14 cellular contexts compared by ENCODE assay signal in genomic region chr11:121291319-121291718, GRCh38. TPM values are rescaled to one million over a fixed set of nuclear protein-coding genes. Genes with fewer than 3 reads are reported as not detected.
DNase-seq lines count a peak whose midpoint lies in the region; ATAC-seq and TF ChIP-seq lines count a peak whose summit lies in the region.
"Had no signal": no experiment of that assay in that cellular context is flagged by ENCODE, and none has a peak within 500 bp of the region (broad histone marks: within the 10 kb centered on the region; RNA-seq: fewer than 3 reads in every experiment).

No MANE protein-coding gene starts in this region.

- no peak for ATAC-seq in activated CD8-positive, alpha-beta T cell treated with anti-CD3 and anti-CD28 coated beads for 36 hours
- ATAC-seq in activated CD8-positive, alpha-beta T cell treated with anti-CD3 and anti-CD28 coated beads, Interleukin-2, amount 10 ng/mL, durations not matched to agents 7 days and 5 days, result no peak
- ATAC-seq in T-cell (replicated peaks in 1 of 4), result no peak
- no peak for ATAC-seq in stimulated activated memory B cell treated with anti-CD40 and anti-IgM and Interleukin-4, amounts not matched to agents 10 μg/mL and 1 μg/mL and 100 μg/mL, for 72 hours
- no peak for ATAC-seq in activated CD4-positive, CD25-positive, alpha-beta regulatory T cell treated with anti-CD3 and anti-CD28 coated beads, Interleukin-2, amount 50 U/mL, for 24 hours
- no peak for ATAC-seq in HG03457 (IDR thresholded peaks at IDR 0.05; ENCODE audit: unreplicated experiment)

- peaks cover 2% of the 10 kb centered on the region for H3K36me3 Mint-ChIP-seq in activated CD8-positive, alpha-beta T cell treated with anti-CD3 and anti-CD28 coated beads for 36 hours (ENCODE audit: low read depth)
- peaks cover 14% of the 10 kb centered on the region for H3K36me3 Mint-ChIP-seq in activated CD8-positive, alpha-beta T cell treated with anti-CD3 and anti-CD28 coated beads, Interleukin-2, amount 10 ng/mL, durations not matched to agents 7 days and 5 days (ENCODE audit: low read depth)
- peaks cover 8% of the 10 kb centered on the region for H3K36me3 Mint-ChIP-seq in T-cell
- peaks cover 8% of the 10 kb centered on the region for H3K36me3 Mint-ChIP-seq in stimulated activated memory B cell treated with anti-CD40 and anti-IgM and Interleukin-4, amounts not matched to agents 10 μg/mL and 1 μg/mL and 100 μg/mL, for 72 hours

- peak overlapping the region; percentile 91 for H3K4me3 Mint-ChIP-seq in activated CD8-positive, alpha-beta T cell treated with anti-CD3 and anti-CD28 coated beads for 36 hours
- H3K4me3 Mint-ChIP-seq in activated CD8-positive, alpha-beta T cell treated with anti-CD3 and anti-CD28 coated beads, Interleukin-2, amount 10 ng/mL, durations not matched to agents 7 days and 5 days, result no peak overlapping the region
- H3K4me3 Mint-ChIP-seq in T-cell, result peak overlapping the region; percentile 93 to 95 (median 93)
- no peak overlapping the region for H3K4me3 Mint-ChIP-seq in stimulated activated memory B cell treated with anti-CD40 and anti-IgM and Interleukin-4, amounts not matched to agents 10 μg/mL and 1 μg/mL and 100 μg/mL, for 72 hours

- no peak for DNase-seq in activated CD8-positive, alpha-beta T cell treated with anti-CD3 and anti-CD28 coated beads for 36 hours
- no peak for DNase-seq in activated CD8-positive, alpha-beta T cell treated with anti-CD3 and anti-CD28 coated beads, Interleukin-2, amount 10 ng/mL, durations not matched to agents 7 days and 5 days
- DNase-seq in T-cell (no peak), medulla oblongata (ENCODE audit: extremely low spot score) (peak; percentile 14), kidney tubule cell (ENCODE audit: low spot score) (no peak)
- DNase-seq: activated CD4-positive, alpha-beta T cell treated with anti-CD3 and anti-CD28 coated beads, Interleukin-2, amount 50 U/mL, for 48 hours; HCEC 1CT; NCI-H2029 treated with DMSO at 0.1 percent for 48 hours; NCI-H446; tibial artery had no signal

- H3K4me1 Mint-ChIP-seq in activated CD8-positive, alpha-beta T cell treated with anti-CD3 and anti-CD28 coated beads for 36 hours (ENCODE audit: low read depth), result peaks cover 31% of the 10 kb centered on the region
- peaks cover 33% of the 10 kb centered on the region for H3K4me1 Mint-ChIP-seq in activated CD8-positive, alpha-beta T cell treated with anti-CD3 and anti-CD28 coated beads, Interleukin-2, amount 10 ng/mL, durations not matched to agents 7 days and 5 days (ENCODE audit: low read depth)
- peaks cover 40 to 44% (median 41%) of the 10 kb centered on the region in 3 donors for H3K4me1 Mint-ChIP-seq in T-cell
- H3K4me1 Mint-ChIP-seq in stimulated activated memory B cell treated with anti-CD40 and anti-IgM and Interleukin-4, amounts not matched to agents 10 μg/mL and 1 μg/mL and 100 μg/mL, for 72 hours, result peaks cover 29% of the 10 kb centered on the region

- H3K27me3 Mint-ChIP-seq in activated CD8-positive, alpha-beta T cell treated with anti-CD3 and anti-CD28 coated beads for 36 hours, result no peaks in the 10 kb centered on the region
- peaks cover 10% of the 10 kb centered on the region for H3K27me3 Mint-ChIP-seq in activated CD8-positive, alpha-beta T cell treated with anti-CD3 and anti-CD28 coated beads, Interleukin-2, amount 10 ng/mL, durations not matched to agents 7 days and 5 days (ENCODE audit: low read depth)
- peaks cover 0 to 2% of the 10 kb centered on the region in 2 donors for H3K27me3 Mint-ChIP-seq in T-cell
- no peaks in the 10 kb centered on the region for H3K27me3 Mint-ChIP-seq in stimulated activated memory B cell treated with anti-CD40 and anti-IgM and Interleukin-4, amounts not matched to agents 10 μg/mL and 1 μg/mL and 100 μg/mL, for 72 hours

- peaks cover 5% of the 10 kb centered on the region for H3K9me3 Mint-ChIP-seq in activated CD8-positive, alpha-beta T cell treated with anti-CD3 and anti-CD28 coated beads for 36 hours
- H3K9me3 Mint-ChIP-seq in activated CD8-positive, alpha-beta T cell treated with anti-CD3 and anti-CD28 coated beads, Interleukin-2, amount 10 ng/mL, durations not matched to agents 7 days and 5 days (ENCODE audit: insufficient read depth), result peaks cover 6% of the 10 kb centered on the region
- H3K9me3 Mint-ChIP-seq in T-cell, result no peaks in the 10 kb centered on the region
- no peaks in the 10 kb centered on the region for H3K9me3 Mint-ChIP-seq in stimulated activated memory B cell treated with anti-CD40 and anti-IgM and Interleukin-4, amounts not matched to agents 10 μg/mL and 1 μg/mL and 100 μg/mL, for 72 hours
- H3K9me3 Mint-ChIP-seq: stimulated activated effector memory CD8-positive, alpha-beta T cell treated with anti-CD3 and anti-CD28 coated beads, Interleukin-12 subunit alpha, Interleukin-12 subunit beta, amount 100 ng/mL, for 72 hours had no signal

- intact Hi-C loops in activated CD8-positive, alpha-beta T cell treated with anti-CD3 and anti-CD28 coated beads for 36 hours (cut with micrococcal nuclease), result no loop called here

- no peak for TF ChIP-seq CTCF in activated CD8-positive, alpha-beta T cell treated with anti-CD3 and anti-CD28 coated beads for 36 hours (IDR thresholded peaks at IDR 0.05)

- POLR2A ChIA-PET in activated CD8-positive, alpha-beta T cell treated with anti-CD3 and anti-CD28 coated beads for 36 hours (lab: Charles Lee), result interaction anchor here (1.3 to 1.5 kb wide), 2 partner anchors 12 to 64 kb away, joined by 4 read pairs; no protein-coding TSS in a partner anchor
- POLR2A ChIA-PET in activated CD8-positive, alpha-beta T cell treated with anti-CD3 and anti-CD28 coated beads, Interleukin-2, amount 10 ng/mL, durations not matched to agents 7 days and 5 days (lab: Charles Lee), result interaction anchor here (1.4 to 1.5 kb wide), 2 partner anchors 160 to 253 kb away, joined by 4 to 7 read pairs; partner anchors contain the start of gene SORL1
- POLR2A ChIA-PET in T-cell (lab: Charles Lee), result interaction anchor here in 1 of 2 donors (0.5 to 1.4 kb wide), 3 partner anchors 9 to 165 kb away, joined by 3 to 4 read pairs (median 3); no protein-coding TSS in a partner anchor

- CTCF ChIA-PET in activated CD8-positive, alpha-beta T cell treated with anti-CD3 and anti-CD28 coated beads for 36 hours (lab: Charles Lee), result interaction anchor here (1.3 to 1.8 kb wide), 2 partner anchors 9 to 300 kb away, joined by 4 to 10 read pairs; no protein-coding TSS in a partner anchor
- CTCF ChIA-PET in activated CD8-positive, alpha-beta T cell treated with anti-CD3 and anti-CD28 coated beads, Interleukin-2, amount 10 ng/mL, durations not matched to agents 7 days and 5 days (lab: Charles Lee), result interaction anchor here (1.3 to 1.9 kb wide), 3 partner anchors 41 to 289 kb away, joined by 3 to 5 read pairs (median 4); no protein-coding TSS in a partner anchor
- CTCF ChIA-PET in T-cell (lab: Charles Lee), result interaction anchor here in 1 of 2 donors (1.2 to 2.6 kb wide), 5 partner anchors 29 to 300 kb away, joined by 3 to 7 read pairs (median 4); partner anchors contain the start of gene SORL1-AS1

- H3K27ac Mint-ChIP-seq in activated CD8-positive, alpha-beta T cell treated with anti-CD3 and anti-CD28 coated beads for 36 hours, result no peak overlapping the region
- no peak overlapping the region for H3K27ac Mint-ChIP-seq in activated CD8-positive, alpha-beta T cell treated with anti-CD3 and anti-CD28 coated beads, Interleukin-2, amount 10 ng/mL, durations not matched to agents 7 days and 5 days
- peak overlapping the region; percentile 25 to 99 for H3K27ac Mint-ChIP-seq in T-cell
- H3K27ac Mint-ChIP-seq in stimulated activated memory B cell treated with anti-CD40 and anti-IgM and Interleukin-4, amounts not matched to agents 10 μg/mL and 1 μg/mL and 100 μg/mL, for 72 hours, result peak overlapping the region; percentile 97

RNA-seq across cellular contexts. Expression of gene SC5D, which starts 1.3 kb away (rescaled TPM):
- 10 to 100 TPM; 18.2 to 20.5 TPM for total RNA-seq in activated CD8-positive, alpha-beta T cell treated with anti-CD3 and anti-CD28 coated beads for 36 hours
- total RNA-seq in activated CD8-positive, alpha-beta T cell treated with anti-CD3 and anti-CD28 coated beads, Interleukin-2, amount 10 ng/mL, durations not matched to agents 7 days and 5 days, result 10 to 100 TPM; 18.9 to 21.6 TPM
- total RNA-seq in T-cell, result 10 to 100 TPM; 19.1 to 51.3 (median 25.6) TPM

Comparison
In these comparisons a context has a peak if more than half of its experiments do, and no peak if none do; other contexts are left out.
1. H3K4me3 Mint-ChIP-seq: peak in activated CD8-positive, alpha-beta T cell treated with anti-CD3 and anti-CD28 coated beads for 36 hours (single experiment) and T-cell (3 of 3); none in activated CD8-positive, alpha-beta T cell treated with anti-CD3 and anti-CD28 coated beads, Interleukin-2, amount 10 ng/mL, durations not matched to agents 7 days and 5 days (single experiment) and stimulated activated memory B cell treated with anti-CD40 and anti-IgM and Interleukin-4, amounts not matched to agents 10 μg/mL and 1 μg/mL and 100 μg/mL, for 72 hours (single experiment).
2. H3K27ac Mint-ChIP-seq: peak in T-cell (2 of 2) and stimulated activated memory B cell treated with anti-CD40 and anti-IgM and Interleukin-4, amounts not matched to agents 10 μg/mL and 1 μg/mL and 100 μg/mL, for 72 hours (single experiment); none in activated CD8-positive, alpha-beta T cell treated with anti-CD3 and anti-CD28 coated beads for 36 hours (single experiment) and activated CD8-positive, alpha-beta T cell treated with anti-CD3 and anti-CD28 coated beads, Interleukin-2, amount 10 ng/mL, durations not matched to agents 7 days and 5 days (single experiment).